1 cellular context compared by ENCODE assay signal in genomic region chr6:37007340-37008043, GRCh38.
TF ChIP-seq lines count a peak whose summit lies in the region.

No MANE protein-coding gene starts in this region.

TF ChIP-seq in GM12878, 131 proteins besides CTCF, POLR2A, EP300 and RAD21 (continued from another document and continues in another):
- TF ChIP-seq MLLT1 (IDR thresholded peaks at IDR 0.05): no peak
- no peak for TF ChIP-seq SRF (IDR thresholded peaks at IDR 0.05; ENCODE audit: low read depth in 2 of 2, low read length in 2 of 2)
- TF ChIP-seq ZBTB40 (IDR thresholded peaks at IDR 0.05; ENCODE audit: borderline replicate concordance): 0 out of 2 replicates have a peak, but pooled peaks have one; percentile 15
- TF ChIP-seq SIN3A (IDR thresholded peaks at IDR 0.05; ENCODE audit: low read depth, low read length): peak; percentile 84; the same call in 1 of the 2 replicates
- no peak for TF ChIP-seq TAF1 (IDR thresholded peaks at IDR 0.05; ENCODE audit: borderline replicate concordance, low read depth, low read length)
- TF ChIP-seq ETV6 (conservative IDR thresholded peaks at IDR 0.05 in 1 of 2, IDR thresholded peaks at IDR 0.05 in 1 of 2; ENCODE audit: borderline replicate concordance in 1 of 2, low read depth in 1 of 2): no peak
- peak; percentile 80; the same call in 1 of the 2 replicates for TF ChIP-seq MXI1 (IDR thresholded peaks at IDR 0.05; ENCODE audit: low read depth, low read length)
- TF ChIP-seq LARP7 (IDR thresholded peaks at IDR 0.05): no peak
- no peak for TF ChIP-seq NR2C1 (IDR thresholded peaks at IDR 0.05)
- no peak for TF ChIP-seq IRF3 (IDR thresholded peaks at IDR 0.05)
- no peak for TF ChIP-seq POU2F2 (IDR thresholded peaks at IDR 0.05; ENCODE audit: borderline replicate concordance, low read depth, low read length)
- TF ChIP-seq PKNOX1 (IDR thresholded peaks at IDR 0.05): no peak
- TF ChIP-seq SIX5 (IDR thresholded peaks at IDR 0.05; ENCODE audit: low read depth, low read length, severe bottlenecking): no peak
- peak; percentile 68; the same call in 1 of the 2 replicates for TF ChIP-seq NKRF (conservative IDR thresholded peaks at IDR 0.05)
- TF ChIP-seq PML (IDR thresholded peaks at IDR 0.05; ENCODE audit: low read length): no peak
- peak; percentile 60; the same call in 1 of the 2 replicates for TF ChIP-seq SMARCA5 (IDR thresholded peaks at IDR 0.05)
- TF ChIP-seq HDAC2 (IDR thresholded peaks at IDR 0.05): no peak
- no peak for TF ChIP-seq E2F4 (IDR thresholded peaks at IDR 0.05; ENCODE audit: low read depth, low read length)
- TF ChIP-seq RBBP5 (conservative IDR thresholded peaks at IDR 0.05): no peak
- TF ChIP-seq WRNIP1 (IDR thresholded peaks at IDR 0.05; ENCODE audit: borderline replicate concordance, low read depth, low read length): no peak
- TF ChIP-seq RAD51 (IDR thresholded peaks at IDR 0.05): no peak
- TF ChIP-seq CREM (IDR thresholded peaks at IDR 0.05; ENCODE audit: low read depth): no peak
- no peak for TF ChIP-seq MYB (IDR thresholded peaks at IDR 0.05; ENCODE audit: borderline replicate concordance, low read depth, low read length)
- TF ChIP-seq ZNF592 (IDR thresholded peaks at IDR 0.05): no peak
- TF ChIP-seq RFX5 (IDR thresholded peaks at IDR 0.05; ENCODE audit: low read depth, low read length): no peak
- TF ChIP-seq NBN (IDR thresholded peaks at IDR 0.05): no peak
- TF ChIP-seq STAT1 (conservative IDR thresholded peaks at IDR 0.05): no peak
- peak; percentile 47; the same call in 1 of the 2 replicates for TF ChIP-seq GATAD2B (conservative IDR thresholded peaks at IDR 0.05; ENCODE audit: low read depth)
- no peak for TF ChIP-seq HDGF (IDR thresholded peaks at IDR 0.05)
- 0 out of 2 replicates have a peak, but pooled peaks have one; percentile 23 for TF ChIP-seq DPF2 (IDR thresholded peaks at IDR 0.05)
- TF ChIP-seq TCF7 (IDR thresholded peaks at IDR 0.05; ENCODE audit: borderline replicate concordance): no peak
- no peak for TF ChIP-seq CHD2 (IDR thresholded peaks at IDR 0.05; ENCODE audit: borderline replicate concordance, low read depth, low read length)
- TF ChIP-seq ATF2 (IDR thresholded peaks at IDR 0.05; ENCODE audit: low read length): no peak
- TF ChIP-seq EZH2 (IDR thresholded peaks at IDR 0.05; ENCODE audit: borderline replicate concordance, control insufficient read depth, low read depth, low read length): no peak
- TF ChIP-seq SMAD5 (IDR thresholded peaks at IDR 0.05; ENCODE audit: low read depth): no peak
- no peak for TF ChIP-seq ZZZ3 (IDR thresholded peaks at IDR 0.05; ENCODE audit: control insufficient read depth, insufficient read length, low read depth)
- 0 out of 2 replicates have a peak, but pooled peaks have one; percentile 30 for TF ChIP-seq POLR2AphosphoS5 (IDR thresholded peaks at IDR 0.05; ENCODE audit: low read length)
- TF ChIP-seq KLF5 (IDR thresholded peaks at IDR 0.05; ENCODE audit: partially characterized antibody): no peak
- TF ChIP-seq EGR1 (IDR thresholded peaks at IDR 0.05; ENCODE audit: borderline replicate concordance in 1 of 2, low read depth in 2 of 2, low read length in 2 of 2): no peak
- no peak for TF ChIP-seq FOXK2 (IDR thresholded peaks at IDR 0.05)
- no peak for TF ChIP-seq ZBTB33 (IDR thresholded peaks at IDR 0.05)
